1 cellular context compared by ENCODE assay signal in the genomic region with DNA sequence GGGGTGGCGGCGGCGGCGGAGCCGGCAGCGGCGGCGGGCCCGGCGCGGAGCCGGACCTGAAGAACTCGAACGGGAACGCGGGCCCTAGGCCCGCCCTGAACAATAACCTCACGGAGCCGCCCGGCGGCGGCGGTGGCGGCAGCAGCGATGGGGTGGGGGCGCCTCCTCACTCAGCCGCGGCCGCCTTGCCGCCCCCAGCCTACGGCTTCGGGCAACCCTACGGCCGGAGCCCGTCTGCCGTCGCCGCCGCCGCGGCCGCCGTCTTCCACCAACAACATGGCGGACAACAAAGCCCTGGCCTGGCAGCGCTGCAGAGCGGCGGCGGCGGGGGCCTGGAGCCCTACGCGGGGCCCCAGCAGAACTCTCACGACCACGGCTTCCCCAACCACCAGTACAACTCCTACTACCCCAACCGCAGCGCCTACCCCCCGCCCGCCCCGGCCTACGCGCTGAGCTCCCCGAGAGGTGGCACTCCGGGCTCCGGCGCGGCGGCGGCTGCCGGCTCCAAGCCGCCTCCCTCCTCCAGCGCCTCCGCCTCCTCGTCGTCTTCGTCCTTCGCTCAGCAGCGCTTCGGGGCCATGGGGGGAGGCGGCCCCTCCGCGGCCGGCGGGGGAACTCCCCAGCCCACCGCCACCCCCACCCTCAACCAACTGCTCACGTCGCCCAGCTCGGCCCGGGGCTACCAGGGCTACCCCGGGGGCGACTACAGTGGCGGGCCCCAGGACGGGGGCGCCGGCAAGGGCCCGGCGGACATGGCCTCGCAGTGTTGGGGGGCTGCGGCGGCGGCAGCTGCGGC.
A peak's percentile ranks its signal among the peaks of the same experiment; 100 is the strongest.
TF ChIP-seq lines count a peak whose summit lies in the region.

No MANE protein-coding gene starts in this region.

TF ChIP-seq in K562, 482 proteins besides CTCF, POLR2A, EP300 and RAD21 (continued from another document and continues in another):
- TF ChIP-seq, protein P1, sequence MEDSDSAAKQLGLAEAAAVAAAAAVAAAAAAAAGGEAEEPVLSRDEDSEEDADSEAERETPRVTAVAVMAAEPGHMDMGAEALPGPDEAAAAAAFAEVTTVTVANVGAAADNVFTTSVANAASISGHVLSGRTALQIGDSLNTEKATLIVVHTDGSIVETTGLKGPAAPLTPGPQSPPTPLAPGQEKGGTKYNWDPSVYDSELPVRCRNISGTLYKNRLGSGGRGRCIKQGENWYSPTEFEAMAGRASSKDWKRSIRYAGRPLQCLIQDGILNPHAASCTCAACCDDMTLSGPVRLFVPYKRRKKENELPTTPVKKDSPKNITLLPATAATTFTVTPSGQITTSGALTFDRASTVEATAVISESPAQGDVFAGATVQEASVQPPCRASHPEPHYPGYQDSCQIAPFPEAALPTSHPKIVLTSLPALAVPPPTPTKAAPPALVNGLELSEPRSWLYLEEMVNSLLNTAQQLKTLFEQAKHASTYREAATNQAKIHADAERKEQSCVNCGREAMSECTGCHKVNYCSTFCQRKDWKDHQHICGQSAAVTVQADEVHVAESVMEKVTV (CRISPR knock-in tag; IDR thresholded peaks at IDR 0.05), result 0 out of 2 replicates have a peak, but pooled peaks have one; percentile 7
- TF ChIP-seq NCOA4 (IDR thresholded peaks at IDR 0.05; ENCODE audit: partially characterized antibody) (no peak), ZEB2 (IDR thresholded peaks at IDR 0.05) (no peak), ZNF146 (CRISPR knock-in tag; IDR thresholded peaks at IDR 0.05; ENCODE audit: unreplicated experiment) (no peak), RBM15 (IDR thresholded peaks at IDR 0.05; ENCODE audit: insufficient read depth, low read length) (no peak), LARP7 (IDR thresholded peaks at IDR 0.05) (no peak), SP2 (IDR thresholded peaks at IDR 0.05; ENCODE audit: extremely low read depth, low read depth, low read length, poor library complexity, severe bottlenecking) (no peak), RBM17 (IDR thresholded peaks at IDR 0.05; ENCODE audit: borderline replicate concordance, low read depth, low read length) (no peak), IFI16 (CRISPR knock-in tag; IDR thresholded peaks at IDR 0.05) (no peak), TAL1 (IDR thresholded peaks at IDR 0.05) (no peak), MEIS2 (IDR thresholded peaks at IDR 0.05; ENCODE audit: partially characterized antibody) (no peak), DPF2 (IDR thresholded peaks at IDR 0.05) (no peak), ASH1L (IDR thresholded peaks at IDR 0.05; ENCODE audit: borderline replicate concordance, low read depth, partially characterized antibody) (no peak), SMARCB1 (IDR thresholded peaks at IDR 0.05; ENCODE audit: insufficient read length, low read depth) (no peak), PPARD (CRISPR knock-in tag; IDR thresholded peaks at IDR 0.05) (no peak), ZNF551 (CRISPR knock-in tag; IDR thresholded peaks at IDR 0.05) (no peak), C11orf30 (IDR thresholded peaks at IDR 0.05; ENCODE audit: low read depth) (no peak), EWSR1 (IDR thresholded peaks at IDR 0.05; ENCODE audit: borderline replicate concordance, low read depth, partially characterized antibody) (no peak), HDAC1 (IDR thresholded peaks at IDR 0.05) (no peak), XRCC3 (IDR thresholded peaks at IDR 0.05) (no peak), FIP1L1 (IDR thresholded peaks at IDR 0.05; ENCODE audit: low read depth, low read length, poor library complexity, severe bottlenecking) (peak; percentile 75), ZNF583 (CRISPR knock-in tag; IDR thresholded peaks at IDR 0.05) (no peak), EP400 (IDR thresholded peaks at IDR 0.05) (no peak), ZNF175 (CRISPR knock-in tag; IDR thresholded peaks at IDR 0.05; ENCODE audit: low read depth) (no peak), TARDBP (IDR thresholded peaks at IDR 0.05) (no peak), KAT8 (IDR thresholded peaks at IDR 0.05; ENCODE audit: low read depth) (no peak), NFIC (IDR thresholded peaks at IDR 0.05) (no peak), POLR2AphosphoS2 (IDR thresholded peaks at IDR 0.05; ENCODE audit: low read length) (no peak), SUPT5H (IDR thresholded peaks at IDR 0.05) (no peak; the same call in 1 of the 2 replicates), ZNF232 (CRISPR knock-in tag; IDR thresholded peaks at IDR 0.05) (no peak), SMAD2 (IDR thresholded peaks at IDR 0.05; ENCODE audit: low read depth, low read length) (no peak), ZNF184 (CRISPR knock-in tag; IDR thresholded peaks at IDR 0.05) (no peak), LCOR (CRISPR knock-in tag; IDR thresholded peaks at IDR 0.05) (no peak), FOXK2 (conservative IDR thresholded peaks at IDR 0.05 in 1 of 2, IDR thresholded peaks at IDR 0.05 in 1 of 2; ENCODE audit: low read depth in 2 of 2) (no peak), ZNF197 (CRISPR knock-in tag; IDR thresholded peaks at IDR 0.05; ENCODE audit: low read depth) (no peak), NFE2 (IDR thresholded peaks at IDR 0.05; ENCODE audit: low read depth) (no peak), RBM39 (optimal IDR thresholded peaks at IDR 0.05; ENCODE audit: low read depth, low read length) (no peak), NCOR1 (IDR thresholded peaks at IDR 0.05) (no peak), TBL1XR1 (IDR thresholded peaks at IDR 0.05; ENCODE audit: low read length in 2 of 2) (no peak), FOS (IDR thresholded peaks at IDR 0.05; ENCODE audit: extremely low read depth, insufficient read length) (no peak), RUNX1 (IDR thresholded peaks at IDR 0.05; ENCODE audit: low read depth) (no peak), MTA2 (IDR thresholded peaks at IDR 0.05; ENCODE audit: low read depth) (no peak), ZC3H4 (CRISPR knock-in tag; IDR thresholded peaks at IDR 0.05; ENCODE audit: borderline replicate concordance) (peak; percentile 49; the same call in 1 of the 2 replicates), NR1H2 (CRISPR knock-in tag; IDR thresholded peaks at IDR 0.05) (no peak), PURB (CRISPR knock-in tag; IDR thresholded peaks at IDR 0.05; ENCODE audit: low read depth) (no peak), HDAC8 (tag; IDR thresholded peaks at IDR 0.05) (no peak), PCBP2 (IDR thresholded peaks at IDR 0.05; ENCODE audit: low read depth, low read length, poor library complexity, severe bottlenecking) (no peak), CTBP1 (IDR thresholded peaks at IDR 0.05; ENCODE audit: borderline replicate concordance) (peak; percentile 14; the same call in 1 of the 2 replicates), ZNF165 (CRISPR knock-in tag; IDR thresholded peaks at IDR 0.05; ENCODE audit: borderline replicate concordance) (no peak), TAF1 (IDR thresholded peaks at IDR 0.05; ENCODE audit: control insufficient read depth, extremely low read depth, insufficient read depth, low read length, severe bottlenecking) (peak; percentile 9), TSC22D4 (tag; IDR thresholded peaks at IDR 0.05) (no peak), E2F3 (CRISPR knock-in tag; IDR thresholded peaks at IDR 0.05) (no peak), HMG20A (CRISPR knock-in tag; conservative IDR thresholded peaks at IDR 0.05) (no peak)
- TF ChIP-seq, protein P2, sequence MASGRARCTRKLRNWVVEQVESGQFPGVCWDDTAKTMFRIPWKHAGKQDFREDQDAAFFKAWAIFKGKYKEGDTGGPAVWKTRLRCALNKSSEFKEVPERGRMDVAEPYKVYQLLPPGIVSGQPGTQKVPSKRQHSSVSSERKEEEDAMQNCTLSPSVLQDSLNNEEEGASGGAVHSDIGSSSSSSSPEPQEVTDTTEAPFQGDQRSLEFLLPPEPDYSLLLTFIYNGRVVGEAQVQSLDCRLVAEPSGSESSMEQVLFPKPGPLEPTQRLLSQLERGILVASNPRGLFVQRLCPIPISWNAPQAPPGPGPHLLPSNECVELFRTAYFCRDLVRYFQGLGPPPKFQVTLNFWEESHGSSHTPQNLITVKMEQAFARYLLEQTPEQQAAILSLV (tag; IDR thresholded peaks at IDR 0.05), result no peak
- TF ChIP-seq, protein P3, sequence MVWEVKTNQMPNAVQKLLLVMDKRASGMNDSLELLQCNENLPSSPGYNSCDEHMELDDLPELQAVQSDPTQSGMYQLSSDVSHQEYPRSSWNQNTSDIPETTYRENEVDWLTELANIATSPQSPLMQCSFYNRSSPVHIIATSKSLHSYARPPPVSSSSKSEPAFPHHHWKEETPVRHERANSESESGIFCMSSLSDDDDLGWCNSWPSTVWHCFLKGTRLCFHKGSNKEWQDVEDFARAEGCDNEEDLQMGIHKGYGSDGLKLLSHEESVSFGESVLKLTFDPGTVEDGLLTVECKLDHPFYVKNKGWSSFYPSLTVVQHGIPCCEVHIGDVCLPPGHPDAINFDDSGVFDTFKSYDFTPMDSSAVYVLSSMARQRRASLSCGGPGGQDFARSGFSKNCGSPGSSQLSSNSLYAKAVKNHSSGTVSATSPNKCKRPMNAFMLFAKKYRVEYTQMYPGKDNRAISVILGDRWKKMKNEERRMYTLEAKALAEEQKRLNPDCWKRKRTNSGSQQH (CRISPR knock-in tag; IDR thresholded peaks at IDR 0.05), result peak; percentile 66; the same call in 1 of the 2 replicates
- TF ChIP-seq, protein P4, sequence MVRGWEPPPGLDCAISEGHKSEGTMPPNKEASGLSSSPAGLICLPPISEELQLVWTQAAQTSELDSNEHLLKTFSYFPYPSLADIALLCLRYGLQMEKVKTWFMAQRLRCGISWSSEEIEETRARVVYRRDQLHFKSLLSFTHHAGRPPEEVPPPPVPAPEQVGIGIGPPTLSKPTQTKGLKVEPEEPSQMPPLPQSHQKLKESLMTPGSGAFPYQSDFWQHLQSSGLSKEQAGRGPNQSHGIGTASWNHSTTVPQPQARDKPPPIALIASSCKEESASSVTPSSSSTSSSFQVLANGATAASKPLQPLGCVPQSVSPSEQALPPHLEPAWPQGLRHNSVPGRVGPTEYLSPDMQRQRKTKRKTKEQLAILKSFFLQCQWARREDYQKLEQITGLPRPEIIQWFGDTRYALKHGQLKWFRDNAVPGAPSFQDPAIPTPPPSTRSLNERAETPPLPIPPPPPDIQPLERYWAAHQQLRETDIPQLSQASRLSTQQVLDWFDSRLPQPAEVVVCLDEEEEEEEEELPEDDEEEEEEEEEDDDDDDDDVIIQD (CRISPR knock-in tag; IDR thresholded peaks at IDR 0.05), result no peak
- TF ChIP-seq, protein P5, sequence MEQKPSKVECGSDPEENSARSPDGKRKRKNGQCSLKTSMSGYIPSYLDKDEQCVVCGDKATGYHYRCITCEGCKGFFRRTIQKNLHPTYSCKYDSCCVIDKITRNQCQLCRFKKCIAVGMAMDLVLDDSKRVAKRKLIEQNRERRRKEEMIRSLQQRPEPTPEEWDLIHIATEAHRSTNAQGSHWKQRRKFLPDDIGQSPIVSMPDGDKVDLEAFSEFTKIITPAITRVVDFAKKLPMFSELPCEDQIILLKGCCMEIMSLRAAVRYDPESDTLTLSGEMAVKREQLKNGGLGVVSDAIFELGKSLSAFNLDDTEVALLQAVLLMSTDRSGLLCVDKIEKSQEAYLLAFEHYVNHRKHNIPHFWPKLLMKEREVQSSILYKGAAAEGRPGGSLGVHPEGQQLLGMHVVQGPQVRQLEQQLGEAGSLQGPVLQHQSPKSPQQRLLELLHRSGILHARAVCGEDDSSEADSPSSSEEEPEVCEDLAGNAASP (IDR thresholded peaks at IDR 0.05), result no peak
- TF ChIP-seq, protein P6, sequence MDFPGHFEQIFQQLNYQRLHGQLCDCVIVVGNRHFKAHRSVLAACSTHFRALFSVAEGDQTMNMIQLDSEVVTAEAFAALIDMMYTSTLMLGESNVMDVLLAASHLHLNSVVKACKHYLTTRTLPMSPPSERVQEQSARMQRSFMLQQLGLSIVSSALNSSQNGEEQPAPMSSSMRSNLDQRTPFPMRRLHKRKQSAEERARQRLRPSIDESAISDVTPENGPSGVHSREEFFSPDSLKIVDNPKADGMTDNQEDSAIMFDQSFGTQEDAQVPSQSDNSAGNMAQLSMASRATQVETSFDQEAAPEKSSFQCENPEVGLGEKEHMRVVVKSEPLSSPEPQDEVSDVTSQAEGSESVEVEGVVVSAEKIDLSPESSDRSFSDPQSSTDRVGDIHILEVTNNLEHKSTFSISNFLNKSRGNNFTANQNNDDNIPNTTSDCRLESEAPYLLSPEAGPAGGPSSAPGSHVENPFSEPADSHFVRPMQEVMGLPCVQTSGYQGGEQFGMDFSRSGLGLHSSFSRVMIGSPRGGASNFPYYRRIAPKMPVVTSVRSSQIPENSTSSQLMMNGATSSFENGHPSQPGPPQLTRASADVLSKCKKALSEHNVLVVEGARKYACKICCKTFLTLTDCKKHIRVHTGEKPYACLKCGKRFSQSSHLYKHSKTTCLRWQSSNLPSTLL (IDR thresholded peaks at IDR 0.05), result no peak
- TF ChIP-seq, protein P7, sequence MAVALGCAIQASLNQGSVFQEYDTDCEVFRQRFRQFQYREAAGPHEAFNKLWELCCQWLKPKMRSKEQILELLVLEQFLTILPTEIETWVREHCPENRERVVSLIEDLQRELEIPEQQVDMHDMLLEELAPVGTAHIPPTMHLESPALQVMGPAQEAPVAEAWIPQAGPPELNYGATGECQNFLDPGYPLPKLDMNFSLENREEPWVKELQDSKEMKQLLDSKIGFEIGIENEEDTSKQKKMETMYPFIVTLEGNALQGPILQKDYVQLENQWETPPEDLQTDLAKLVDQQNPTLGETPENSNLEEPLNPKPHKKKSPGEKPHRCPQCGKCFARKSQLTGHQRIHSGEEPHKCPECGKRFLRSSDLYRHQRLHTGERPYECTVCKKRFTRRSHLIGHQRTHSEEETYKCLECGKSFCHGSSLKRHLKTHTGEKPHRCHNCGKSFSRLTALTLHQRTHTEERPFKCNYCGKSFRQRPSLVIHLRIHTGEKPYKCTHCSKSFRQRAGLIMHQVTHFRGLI (CRISPR knock-in tag; IDR thresholded peaks at IDR 0.05), result no peak
